In genomic region chr10:44306147-44306710, GRCh38 we compare ENCODE assay signal across 12 cellular contexts.
DNase-seq lines count a peak whose midpoint lies in the region; ATAC-seq and TF ChIP-seq lines count a peak whose summit lies in the region.
"Had no signal": no experiment of that assay in that cellular context is flagged by ENCODE, and none has a peak within 500 bp of the region (broad histone marks: within the 10 kb centered on the region; RNA-seq: fewer than 3 reads in every experiment).

No MANE protein-coding gene starts in this region.

- H3K4me3 ChIP-seq in RWPE2 (ENCODE audit: severe bottlenecking) (no peak overlapping the region), fibroblast of pulmonary artery (replicated peaks; ENCODE audit: low read depth, low read length) (no peak overlapping the region)
- H3K4me3 ChIP-seq: hepatocyte, left lung, right lobe of liver had no signal

- no peaks in the 10 kb centered on the region for H3K27me3 ChIP-seq in RWPE2 (ENCODE audit: insufficient read depth, poor library complexity, severe bottlenecking)
- H3K27me3 ChIP-seq: hepatocyte, right lobe of liver had no signal

- H3K36me3 ChIP-seq in RWPE2 (ENCODE audit: low read depth) = no peaks in the 10 kb centered on the region
- H3K36me3 ChIP-seq: left lung, right lobe of liver had no signal

- TF ChIP-seq CTCF in RWPE2 (IDR thresholded peaks at IDR 0.05; ENCODE audit: poor library complexity, severe bottlenecking) (no peak), fibroblast of pulmonary artery (IDR thresholded peaks at IDR 0.05; ENCODE audit: low read length, missing control alignments) (no peak)

- H3K27ac ChIP-seq in RWPE2 (ENCODE audit: poor library complexity, severe bottlenecking) = no peak overlapping the region
- H3K27ac ChIP-seq: hepatocyte, left lung, right lobe of liver had no signal

- ATAC-seq in RWPE2 (ENCODE audit: low read depth) (peak; percentile 47; the same call in 2 of the 3 replicates), HG03039 (IDR thresholded peaks at IDR 0.05; ENCODE audit: unreplicated experiment) (no peak), GM18861 (IDR thresholded peaks at IDR 0.05; ENCODE audit: unreplicated experiment) (no peak), GM21723 (IDR thresholded peaks at IDR 0.05; ENCODE audit: unreplicated experiment) (no peak)
- ATAC-seq: left lung, right lobe of liver had no signal

- peak; percentile 74 for DNase-seq in GM03348 (ENCODE audit: low spot score)
- no peak for DNase-seq in RWPE2 (ENCODE audit: low spot score)
- DNase-seq in fibroblast of pulmonary artery (ENCODE audit: low read depth) = peak; percentile 63
- peak; percentile 24 for DNase-seq in smooth muscle cell of the brain vasculature (ENCODE audit: low read depth, low spot score)
- DNase-seq: GOT3; left lung; naive thymus-derived CD8-positive, alpha-beta T cell; right lobe of liver had no signal

- no peaks in the 10 kb centered on the region for H3K9me3 ChIP-seq in RWPE2 (ENCODE audit: severe bottlenecking)
- H3K9me3 ChIP-seq: left lung, right lobe of liver had no signal

- H3K4me1 ChIP-seq in RWPE2 (ENCODE audit: insufficient read depth, poor library complexity, severe bottlenecking) = peaks cover 6% of the 10 kb centered on the region
